Comparison of ENCODE assay signal across 21 cellular contexts in the genomic region with DNA sequence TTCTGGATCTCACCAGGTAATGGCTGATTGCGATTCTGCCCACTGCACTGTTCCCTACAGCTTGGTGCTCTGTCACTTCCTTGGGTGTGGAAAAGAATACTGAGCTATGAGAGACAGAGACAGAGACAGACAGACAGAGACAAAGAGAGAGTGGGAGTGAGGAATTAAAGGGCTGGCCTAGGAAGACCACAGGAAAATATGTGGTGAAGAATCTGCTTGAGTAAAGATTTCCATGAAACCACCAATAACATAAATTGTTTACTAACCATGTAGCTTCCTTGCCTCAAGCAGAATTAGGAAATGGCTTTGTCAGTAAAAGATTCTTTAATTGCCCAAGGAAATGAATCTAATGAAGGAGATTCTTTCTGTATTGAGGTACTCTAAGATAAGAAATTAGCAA. TPM values are rescaled to one million over a fixed set of nuclear protein-coding genes. Genes with fewer than 3 reads are reported as not detected.
A peak's percentile ranks its signal among the peaks of the same experiment; 100 is the strongest.
DNase-seq lines count a peak whose midpoint lies in the region; ATAC-seq and TF ChIP-seq lines count a peak whose summit lies in the region.
"Had no signal": no experiment of that assay in that cellular context is flagged by ENCODE, and none has a peak within 500 bp of the region (broad histone marks: within the 10 kb centered on the region; RNA-seq: fewer than 3 reads in every experiment).

No MANE protein-coding gene starts in this region.

- H3K4me3 ChIP-seq in astrocyte of the spinal cord (ENCODE audit: low read depth, low read length): no peak overlapping the region
- no peak overlapping the region for H3K4me3 ChIP-seq in CD8-positive, alpha-beta T cell (ENCODE audit: low read depth, low read length)
- H3K4me3 ChIP-seq in left ventricle myocardium inferior: no peak overlapping the region
- H3K4me3 ChIP-seq: cardiac muscle cell, spleen had no signal

- H3K9me3 ChIP-seq in CD8-positive, alpha-beta T cell (ENCODE audit: low read length): no peaks in the 10 kb centered on the region
- H3K9me3 ChIP-seq in left ventricle myocardium inferior (replicated peaks): no peaks in the 10 kb centered on the region

- no peaks in the 10 kb centered on the region for H3K36me3 ChIP-seq in CD8-positive, alpha-beta T cell (ENCODE audit: insufficient read depth, low read length)
- H3K36me3 ChIP-seq in left ventricle myocardium inferior: peaks cover 62% of the 10 kb centered on the region

- H3K27ac Mint-ChIP-seq in stimulated activated naive CD8-positive, alpha-beta T cell treated with anti-CD3 and anti-CD28 coated beads, Interleukin-15, Interleukin-2, amounts not matched to agents 100 ng/mL and 50 ng/mL, for 24 hours: peak overlapping the region; percentile 41
- H3K27ac Mint-ChIP-seq in stimulated activated naive CD8-positive, alpha-beta T cell treated with anti-CD3 and anti-CD28 coated beads, Interleukin-15, amount 100 ng/mL, for 72 hours: no peak overlapping the region
- no peak overlapping the region for H3K27ac Mint-ChIP-seq in CD8-positive, alpha-beta T cell
- H3K27ac Mint-ChIP-seq: natural killer cell treated with Interleukin-12 subunit alpha and Interleukin-12 subunit beta and Interleukin-15 and Interleukin-18, amount 100 ng/mL, for 72 hours had no signal

- H3K9me3 Mint-ChIP-seq in stimulated activated naive CD8-positive, alpha-beta T cell treated with anti-CD3 and anti-CD28 coated beads, Interleukin-15, Interleukin-2, amounts not matched to agents 100 ng/mL and 50 ng/mL, for 24 hours: no peaks in the 10 kb centered on the region
- peaks cover 10 to 14% of the 10 kb centered on the region in 2 donors for H3K9me3 Mint-ChIP-seq in stimulated activated naive CD8-positive, alpha-beta T cell treated with anti-CD3 and anti-CD28 coated beads, Interleukin-15, amount 100 ng/mL, for 72 hours
- peaks cover 2% of the 10 kb centered on the region for H3K9me3 Mint-ChIP-seq in CD8-positive, alpha-beta T cell
- H3K9me3 Mint-ChIP-seq: CD4-positive, alpha-beta T cell; natural killer cell treated with Interleukin-12 subunit alpha and Interleukin-12 subunit beta and Interleukin-15 and Interleukin-18, amount 100 ng/mL, for 72 hours had no signal

- CTCF ChIA-PET in CD8-positive, alpha-beta T cell (lab: Charles Lee): no interaction called here

- in situ Hi-C loops in astrocyte of the spinal cord (cut with HindIII; ENCODE audit: low sequenced_read_pairs): no loop called here

- DNase-seq in stimulated activated naive CD8-positive, alpha-beta T cell treated with anti-CD3 and anti-CD28 coated beads, Interleukin-15, amount 100 ng/mL, for 72 hours: no peak
- DNase-seq in astrocyte of the spinal cord (ENCODE audit: low read depth, low spot score) (peak; percentile 26), fibroblast of gingiva (ENCODE audit: low read depth) (peak; percentile 37), GF-D8 (lab: John Stamatoyannopoulos, UW) (no peak), left ventricle myocardium inferior (no peak)
- no peak for DNase-seq in CD8-positive, alpha-beta T cell
- DNase-seq: activated CD4-positive, alpha-beta T cell treated with anti-CD3 and anti-CD28 coated beads for 4 hours; activated CD8-positive, alpha-beta memory T cell treated with anti-CD3 and anti-CD28 coated beads, Interleukin-2, amount 50 U/mL, for 48 hours; CD4-positive, alpha-beta T cell; DMS79 treated with DMSO at 0.1 percent for 48 hours; hypothalamus; mesendoderm; NCI-H2029; NCI-H446; RPMI8226; spleen; SW 1271 had no signal

- TF ChIP-seq CTCF in astrocyte of the spinal cord (IDR thresholded peaks at IDR 0.05; ENCODE audit: low read depth, low read length): no peak
- no peak for TF ChIP-seq CTCF in CD8-positive, alpha-beta T cell (IDR thresholded peaks at IDR 0.05)
- TF ChIP-seq CTCF in left ventricle myocardium inferior (IDR thresholded peaks at IDR 0.05; ENCODE audit: borderline replicate concordance): no peak

- no peaks in the 10 kb centered on the region for H3K4me1 ChIP-seq in CD8-positive, alpha-beta T cell (ENCODE audit: insufficient read depth, low read length)
- H3K4me1 ChIP-seq in left ventricle myocardium inferior: peaks cover 2% of the 10 kb centered on the region

- H3K27me3 Mint-ChIP-seq in stimulated activated naive CD8-positive, alpha-beta T cell treated with anti-CD3 and anti-CD28 coated beads, Interleukin-15, Interleukin-2, amounts not matched to agents 100 ng/mL and 50 ng/mL, for 24 hours: no peaks in the 10 kb centered on the region
- H3K27me3 Mint-ChIP-seq in stimulated activated naive CD8-positive, alpha-beta T cell treated with anti-CD3 and anti-CD28 coated beads, Interleukin-15, amount 100 ng/mL, for 72 hours: no peaks in the 10 kb centered on the region
- H3K27me3 Mint-ChIP-seq in CD8-positive, alpha-beta T cell (ENCODE audit: low read depth): no peaks in the 10 kb centered on the region
- H3K27me3 Mint-ChIP-seq: CD4-positive, alpha-beta T cell had no signal

- peaks cover 26% of the 10 kb centered on the region for H3K4me1 Mint-ChIP-seq in stimulated activated naive CD8-positive, alpha-beta T cell treated with anti-CD3 and anti-CD28 coated beads, Interleukin-15, Interleukin-2, amounts not matched to agents 100 ng/mL and 50 ng/mL, for 24 hours (ENCODE audit: low read depth)
- H3K4me1 Mint-ChIP-seq in stimulated activated naive CD8-positive, alpha-beta T cell treated with anti-CD3 and anti-CD28 coated beads, Interleukin-15, amount 100 ng/mL, for 72 hours: peaks cover 31% of the 10 kb centered on the region
- H3K4me1 Mint-ChIP-seq in CD8-positive, alpha-beta T cell (ENCODE audit: low read depth): peaks cover 7% of the 10 kb centered on the region

- ATAC-seq in stimulated activated naive CD8-positive, alpha-beta T cell treated with anti-CD3 and anti-CD28 coated beads, Interleukin-15, amount 100 ng/mL, for 72 hours: no peak
- no peak for ATAC-seq in GM21367 (IDR thresholded peaks at IDR 0.05; ENCODE audit: unreplicated experiment)
- no peak for ATAC-seq in CD8-positive, alpha-beta T cell
- ATAC-seq: natural killer cell treated with Interleukin-12 subunit alpha and Interleukin-12 subunit beta and Interleukin-15 and Interleukin-18, amount 100 ng/mL, for 72 hours had no signal

- intact Hi-C loops in CD8-positive, alpha-beta T cell (cut with DNase I, micrococcal nuclease): no loop called here
- intact Hi-C loops in left ventricle myocardium inferior (cut with micrococcal nuclease): no loop called here

- H3K27ac ChIP-seq in CD8-positive, alpha-beta T cell (ENCODE audit: low read depth, low read length): no peak overlapping the region
- H3K27ac ChIP-seq in left ventricle myocardium inferior (replicated peaks): no peak overlapping the region
- H3K27ac ChIP-seq: cardiac muscle cell, spleen had no signal

- H3K4me3 Mint-ChIP-seq in stimulated activated naive CD8-positive, alpha-beta T cell treated with anti-CD3 and anti-CD28 coated beads, Interleukin-15, Interleukin-2, amounts not matched to agents 100 ng/mL and 50 ng/mL, for 24 hours: no peak overlapping the region
- no peak overlapping the region for H3K4me3 Mint-ChIP-seq in stimulated activated naive CD8-positive, alpha-beta T cell treated with anti-CD3 and anti-CD28 coated beads, Interleukin-15, amount 100 ng/mL, for 72 hours
- no peak overlapping the region for H3K4me3 Mint-ChIP-seq in CD8-positive, alpha-beta T cell
- H3K4me3 Mint-ChIP-seq: CD4-positive, alpha-beta T cell; natural killer cell treated with Interleukin-12 subunit alpha and Interleukin-12 subunit beta and Interleukin-15 and Interleukin-18, amount 100 ng/mL, for 72 hours had no signal

- POLR2A ChIA-PET in CD8-positive, alpha-beta T cell (lab: Charles Lee): interaction anchor here (0.8 kb wide), 1 partner anchor 12 kb away, joined by 3 read pairs; no protein-coding TSS in a partner anchor

- H3K36me3 Mint-ChIP-seq in stimulated activated naive CD8-positive, alpha-beta T cell treated with anti-CD3 and anti-CD28 coated beads, Interleukin-15, Interleukin-2, amounts not matched to agents 100 ng/mL and 50 ng/mL, for 24 hours (ENCODE audit: low read depth): peaks cover 55% of the 10 kb centered on the region
- peaks cover 11% of the 10 kb centered on the region for H3K36me3 Mint-ChIP-seq in CD8-positive, alpha-beta T cell

- no peaks in the 10 kb centered on the region for H3K27me3 ChIP-seq in CD8-positive, alpha-beta T cell (ENCODE audit: insufficient read depth, low read length)
- no peaks in the 10 kb centered on the region for H3K27me3 ChIP-seq in left ventricle myocardium inferior (ENCODE audit: low read depth)
- H3K27me3 ChIP-seq: cardiac muscle cell, spleen had no signal

RNA-seq across cellular contexts. Expression of gene MPZL1, which starts 54.4 kb away (rescaled TPM):
- under 1 TPM; 0.67 to 0.81 TPM for total RNA-seq in CD8-positive, alpha-beta T cell
- 28.9 TPM for total RNA-seq in left ventricle myocardium inferior

Comparison
In these comparisons a context has a peak if more than half of its experiments do, and no peak if none do; other contexts are left out.
1. DNase-seq: peak in astrocyte of the spinal cord (single experiment) and fibroblast of gingiva (single experiment); none in stimulated activated naive CD8-positive, alpha-beta T cell treated with anti-CD3 and anti-CD28 coated beads, Interleukin-15, amount 100 ng/mL, for 72 hours (0 of 2), CD8-positive, alpha-beta T cell (0 of 7), GF-D8 (single experiment) and left ventricle myocardium inferior (single experiment).
2. RNA of gene MPZL1, which starts 54.4 kb away (total RNA-seq): 28.9 TPM in left ventricle myocardium inferior (single experiment); 0.67 to 0.81 TPM in CD8-positive, alpha-beta T cell; every median in the first group is over 10 times any median in the second.